Comparison of ENCODE assay signal across 26 cellular contexts in genomic region chr12:101727098-101727497, GRCh38. TPM values are rescaled to one million over a fixed set of nuclear protein-coding genes. Genes with fewer than 3 reads are reported as not detected.
"Had no signal": no experiment of that assay in that cellular context is flagged by ENCODE, and none has a peak within 500 bp of the region (broad histone marks: within the 10 kb centered on the region; RNA-seq: fewer than 3 reads in every experiment).

No MANE protein-coding gene starts in this region.

- H3K4me1 ChIP-seq: Peyer's patch, SJSA1 had no signal

- H3K9me3 ChIP-seq: Peyer's patch, SJSA1 had no signal

- DNase-seq: activated B cell treated with CpG ODN at 0.5 μM for 24 hours; activated CD4-positive, alpha-beta memory T cell treated with anti-CD3 and anti-CD28 coated beads for 36 hours; activated CD4-positive, alpha-beta T cell treated with anti-CD3 and anti-CD28 coated beads for 1 hour; activated CD4-positive, alpha-beta T cell treated with anti-CD3 and anti-CD28 coated beads, Interleukin-2, amount 10 ng/mL, durations not matched to agents 24 days and 14 days; activated gamma-delta T cell; activated naive CD4-positive, alpha-beta T cell treated with anti-CD3 and anti-CD28 coated beads for 36 hours; activated T-cell treated with anti-CD3 and anti-CD28 coated beads for 4 hours; activated T-cell treated with anti-CD3 and anti-CD28 coated beads, Interleukin-2, amount 50 U/mL, for 48 hours; cerebellar nuclear complex; Karpas-422; NCI-H1048; NCI-H1417; NCI-H1930; NCI-H345; NCI-H510A; NCI-H526 treated with DMSO at 0.1 percent for 48 hours; NCI-H82; Peyer's patch; SHP77; T-cell; T1000 had no signal

- ATAC-seq: activated T-helper 17 cell treated with anti-CD3 and anti-CD28 coated beads, Interleukin-2, amount 50 U/mL, for 72 hours; K562; T-cell had no signal

- H3K4me3 ChIP-seq: K562, Peyer's patch, SJSA1 had no signal

- H3K36me3 ChIP-seq: SJSA1 had no signal

- H3K27ac ChIP-seq: Peyer's patch, SJSA1 had no signal

- FAIRE-seq: K562, TTC549 had no signal

- H3K27me3 ChIP-seq: Peyer's patch, SJSA1 had no signal

RNA-seq across cellular contexts. Expression of gene SYCP3, which starts 12.2 kb away (rescaled TPM):
- total RNA-seq: activated naive CD4-positive, alpha-beta T cell treated with anti-CD3 and anti-CD28 coated beads for 36 hours; cardiac septum; Peyer's patch; SJSA1 had no signal
